Comparison of ENCODE assay signal across 14 cellular contexts in the genomic region with DNA sequence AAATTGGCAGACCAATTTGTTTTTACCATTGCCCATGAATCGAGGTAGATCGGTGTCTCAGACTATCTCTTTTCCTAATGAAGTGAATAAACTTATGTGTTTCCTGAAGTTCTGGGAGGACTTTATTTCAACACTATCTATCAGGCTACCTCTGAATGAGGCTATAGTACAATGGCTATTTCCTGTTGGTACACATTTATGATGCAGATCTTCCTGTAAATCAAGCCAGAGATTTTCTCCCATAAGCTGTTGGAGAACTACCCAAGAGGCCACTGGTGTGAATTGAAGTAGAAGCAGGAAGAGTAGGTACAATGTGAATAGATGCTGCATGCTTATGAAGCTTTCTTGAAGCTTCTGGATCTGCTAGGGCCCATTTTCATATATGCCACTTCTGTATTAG. TPM values are rescaled to one million over a fixed set of nuclear protein-coding genes. Genes with fewer than 3 reads are reported as not detected.
DNase-seq lines count a peak whose midpoint lies in the region; ATAC-seq and TF ChIP-seq lines count a peak whose summit lies in the region.
"Had no signal": no experiment of that assay in that cellular context is flagged by ENCODE, and none has a peak within 500 bp of the region (broad histone marks: within the 10 kb centered on the region; RNA-seq: fewer than 3 reads in every experiment).

No MANE protein-coding gene starts in this region.

- DNase-seq in activated naive CD4-positive, alpha-beta T cell (lab: John Stamatoyannopoulos, UW) = no peak
- DNase-seq in activated CD8-positive, alpha-beta T cell treated with anti-CD3 and anti-CD28 coated beads for 36 hours = no peak
- DNase-seq in fibroblast of pulmonary artery (ENCODE audit: low read depth) (peak; percentile 39), MV-4-11 (lab: John Stamatoyannopoulos, UW) (no peak)
- DNase-seq: AML-193, EL, NCI-H1436 treated with DMSO at 0.1 percent for 48 hours, NCI-H2081, NCI-H526, OCI-M1 had no signal

- H3K4me3 Mint-ChIP-seq in activated naive CD4-positive, alpha-beta T cell treated with anti-CD3 and anti-CD28 coated beads, Interleukin-2, amount 50 U/mL, for 24 hours = no peak overlapping the region
- no peak overlapping the region for H3K4me3 Mint-ChIP-seq in activated CD8-positive, alpha-beta T cell treated with anti-CD3 and anti-CD28 coated beads for 36 hours

- TF ChIP-seq CTCF in activated CD8-positive, alpha-beta T cell treated with anti-CD3 and anti-CD28 coated beads for 36 hours (IDR thresholded peaks at IDR 0.05) = no peak
- TF ChIP-seq CTCF in fibroblast of pulmonary artery (IDR thresholded peaks at IDR 0.05; ENCODE audit: low read length, missing control alignments) = no peak

- intact Hi-C loops in activated CD8-positive, alpha-beta T cell treated with anti-CD3 and anti-CD28 coated beads for 36 hours (cut with micrococcal nuclease) = no loop called here

- no peaks in the 10 kb centered on the region for H3K27me3 Mint-ChIP-seq in activated naive CD4-positive, alpha-beta T cell treated with anti-CD3 and anti-CD28 coated beads, Interleukin-2, amount 50 U/mL, for 24 hours
- no peaks in the 10 kb centered on the region for H3K27me3 Mint-ChIP-seq in activated CD8-positive, alpha-beta T cell treated with anti-CD3 and anti-CD28 coated beads for 36 hours

- CTCF ChIA-PET in activated CD8-positive, alpha-beta T cell treated with anti-CD3 and anti-CD28 coated beads for 36 hours (lab: Charles Lee) = interaction anchor here (0.8 to 5.1 kb wide), 7 partner anchors 10 to 191 kb away, joined by 3 to 39 read pairs (median 3); no protein-coding TSS in a partner anchor

- H3K4me1 Mint-ChIP-seq in activated naive CD4-positive, alpha-beta T cell treated with anti-CD3 and anti-CD28 coated beads, Interleukin-2, amount 50 U/mL, for 24 hours = peaks cover 64% of the 10 kb centered on the region
- H3K4me1 Mint-ChIP-seq in activated CD8-positive, alpha-beta T cell treated with anti-CD3 and anti-CD28 coated beads for 36 hours (ENCODE audit: low read depth) = peaks cover 58% of the 10 kb centered on the region

- no peak overlapping the region for H3K4me3 ChIP-seq in fibroblast of pulmonary artery (replicated peaks; ENCODE audit: low read depth, low read length)
- H3K4me3 ChIP-seq: K562 had no signal

- peaks cover 19% of the 10 kb centered on the region for H3K36me3 Mint-ChIP-seq in activated naive CD4-positive, alpha-beta T cell treated with anti-CD3 and anti-CD28 coated beads, Interleukin-2, amount 50 U/mL, for 24 hours
- H3K36me3 Mint-ChIP-seq in activated CD8-positive, alpha-beta T cell treated with anti-CD3 and anti-CD28 coated beads for 36 hours (ENCODE audit: low read depth) = peaks cover 31% of the 10 kb centered on the region

- H3K9me3 Mint-ChIP-seq in activated naive CD4-positive, alpha-beta T cell treated with anti-CD3 and anti-CD28 coated beads, Interleukin-2, amount 50 U/mL, for 24 hours = no peaks in the 10 kb centered on the region
- H3K9me3 Mint-ChIP-seq in activated CD8-positive, alpha-beta T cell treated with anti-CD3 and anti-CD28 coated beads for 36 hours = no peaks in the 10 kb centered on the region

- POLR2A ChIA-PET in activated CD8-positive, alpha-beta T cell treated with anti-CD3 and anti-CD28 coated beads for 36 hours (lab: Charles Lee) = interaction anchor here (1.0 to 1.6 kb wide), 4 partner anchors 9 to 24 kb away, joined by 3 to 4 read pairs (median 4); no protein-coding TSS in a partner anchor

- peak overlapping the region; percentile 73 for H3K27ac Mint-ChIP-seq in activated naive CD4-positive, alpha-beta T cell treated with anti-CD3 and anti-CD28 coated beads, Interleukin-2, amount 50 U/mL, for 24 hours
- peak overlapping the region; percentile 47 for H3K27ac Mint-ChIP-seq in activated CD8-positive, alpha-beta T cell treated with anti-CD3 and anti-CD28 coated beads for 36 hours

- ATAC-seq in activated CD8-positive, alpha-beta T cell treated with anti-CD3 and anti-CD28 coated beads for 36 hours = peak; percentile 23
- no peak for ATAC-seq in HG03439 (IDR thresholded peaks at IDR 0.05; ENCODE audit: unreplicated experiment)
- no peak for ATAC-seq in activated CD4-positive, CD25-positive, alpha-beta regulatory T cell treated with anti-CD3 and anti-CD28 coated beads, Interleukin-2, amount 50 U/mL, for 24 hours
- ATAC-seq: K562 had no signal

RNA-seq across cellular contexts. Expression of gene TXK, which starts 16.0 kb away (rescaled TPM):
- 10 to 100 TPM; 20.6 to 23.5 TPM for total RNA-seq in activated CD8-positive, alpha-beta T cell treated with anti-CD3 and anti-CD28 coated beads for 36 hours
